19 cellular contexts compared by ENCODE assay signal in the genomic region with DNA sequence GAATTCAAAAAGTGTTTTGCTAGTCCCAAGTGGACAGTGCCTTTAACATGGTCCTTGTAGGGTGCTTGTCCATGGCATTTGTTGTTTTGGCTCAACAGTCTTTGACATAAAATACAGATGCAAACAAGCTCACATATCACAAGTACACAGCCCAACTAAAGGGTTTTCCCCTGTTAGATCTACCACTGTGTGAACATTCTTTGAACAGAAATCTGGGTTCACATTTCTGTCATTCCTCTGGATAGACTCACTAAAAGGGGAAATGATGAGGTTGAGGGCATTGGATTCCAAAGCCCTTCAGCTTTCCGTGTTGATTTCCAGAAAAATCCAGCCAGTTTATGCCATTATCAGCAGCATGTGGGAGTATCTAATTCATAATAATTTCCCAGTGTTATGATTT. TPM values are rescaled to one million over a fixed set of nuclear protein-coding genes. Genes with fewer than 3 reads are reported as not detected.
DNase-seq lines count a peak whose midpoint lies in the region; ATAC-seq, FAIRE-seq and TF ChIP-seq lines count a peak whose summit lies in the region.
"Had no signal": no experiment of that assay in that cellular context is flagged by ENCODE, and none has a peak within 500 bp of the region (broad histone marks: within the 10 kb centered on the region; RNA-seq: fewer than 3 reads in every experiment).

No MANE protein-coding gene starts in this region.

- H3K27ac Mint-ChIP-seq in chondrocyte (ENCODE audit: unreplicated experiment): peak overlapping the region; percentile 27
- no peak overlapping the region for H3K27ac Mint-ChIP-seq in activated T-helper 1 cell treated with anti-CD3 and anti-CD28 coated beads, Interleukin-12 subunit alpha, Interleukin-12 subunit beta, Interleukin-2, Interleukin-4 antibody, amounts not matched to agents 30 ng/mL and 10 ng/mL and 1 ng/mL, durations not matched to agents 14 hours and 24 hours and 36 hours
- H3K27ac Mint-ChIP-seq: natural killer cell treated with Interleukin-12 subunit alpha and Interleukin-12 subunit beta and Interleukin-15 and Interleukin-18, amount 100 ng/mL, for 72 hours had no signal

- no peaks in the 10 kb centered on the region for H3K9me3 ChIP-seq in AG04450 (ENCODE audit: control insufficient read depth, insufficient read depth, low read length)
- H3K9me3 ChIP-seq: HAP-1, thoracic aorta had no signal

- peaks cover 16% of the 10 kb centered on the region for H3K36me3 Mint-ChIP-seq in chondrocyte (ENCODE audit: low read depth)
- peaks cover 27% of the 10 kb centered on the region for H3K36me3 Mint-ChIP-seq in activated T-helper 1 cell treated with anti-CD3 and anti-CD28 coated beads, Interleukin-12 subunit alpha, Interleukin-12 subunit beta, Interleukin-2, Interleukin-4 antibody, amounts not matched to agents 30 ng/mL and 10 ng/mL and 1 ng/mL, durations not matched to agents 14 hours and 24 hours and 36 hours (ENCODE audit: low read depth)

- peaks cover 9% of the 10 kb centered on the region for H3K4me1 Mint-ChIP-seq in chondrocyte (ENCODE audit: low read depth)
- peaks cover 4% of the 10 kb centered on the region for H3K4me1 Mint-ChIP-seq in activated T-helper 1 cell treated with anti-CD3 and anti-CD28 coated beads, Interleukin-12 subunit alpha, Interleukin-12 subunit beta, Interleukin-2, Interleukin-4 antibody, amounts not matched to agents 30 ng/mL and 10 ng/mL and 1 ng/mL, durations not matched to agents 14 hours and 24 hours and 36 hours (ENCODE audit: low read depth)
- H3K4me1 Mint-ChIP-seq: activated naive CD4-positive, alpha-beta T cell treated with anti-CD3 and anti-CD28 coated beads, Interleukin-2, amount 50 U/mL, for 24 hours; central memory CD8-positive, alpha-beta T cell had no signal

- DNase-seq in AG04450 (ENCODE audit: low read depth, low spot score) (peak; percentile 38), HTR-8/SVneo (ENCODE audit: insufficient read length, low spot score) (peak; percentile 41), chondrocyte (ENCODE audit: low spot score) (no peak), lung microvascular endothelial cell (ENCODE audit: low read depth in 2 of 2) (peak; percentile 79 to 85), SKM-1 treated with dmso at 0.1 percent for 144 hours (lab: John Stamatoyannopoulos, UW; ENCODE audit: unreplicated experiment) (no peak)
- DNase-seq in stimulated activated naive CD4-positive, alpha-beta T cell (lab: John Stamatoyannopoulos, UW): no peak
- DNase-seq in activated T-helper 1 cell treated with anti-CD3 and anti-CD28 coated beads, Interleukin-12 subunit alpha, Interleukin-12 subunit beta, Interleukin-2, Interleukin-4 antibody, amounts not matched to agents 30 ng/mL and 10 ng/mL and 1 ng/mL, durations not matched to agents 14 hours and 24 hours and 36 hours (ENCODE audit: low spot score): no peak
- DNase-seq: NCI-H1092 treated with DMSO at 0.1 percent for 48 hours; NCI-H2171; retina; stimulated activated CD4-positive, alpha-beta T cell treated with anti-CD3 and anti-CD28 coated beads, Interleukin-2, amount 100 ng/mL, for 24 hours had no signal

- CTCF ChIA-PET in AG04450 (lab: Charles Lee): no interaction called here

- no peaks in the 10 kb centered on the region for H3K27me3 Mint-ChIP-seq in chondrocyte (ENCODE audit: low read depth)
- H3K27me3 Mint-ChIP-seq in activated T-helper 1 cell treated with anti-CD3 and anti-CD28 coated beads, Interleukin-12 subunit alpha, Interleukin-12 subunit beta, Interleukin-2, Interleukin-4 antibody, amounts not matched to agents 30 ng/mL and 10 ng/mL and 1 ng/mL, durations not matched to agents 14 hours and 24 hours and 36 hours (ENCODE audit: insufficient read depth): no peaks in the 10 kb centered on the region
- H3K27me3 Mint-ChIP-seq: activated naive CD4-positive, alpha-beta T cell treated with anti-CD3 and anti-CD28 coated beads, Interleukin-2, amount 50 U/mL, for 24 hours; central memory CD8-positive, alpha-beta T cell; natural killer cell treated with Interleukin-12 subunit alpha and Interleukin-12 subunit beta and Interleukin-15 and Interleukin-18, amount 100 ng/mL, for 72 hours had no signal

- intact Hi-C loops in activated T-helper 1 cell treated with anti-CD3 and anti-CD28 coated beads, Interleukin-12 subunit alpha, Interleukin-12 subunit beta, Interleukin-2, Interleukin-4 antibody, amounts not matched to agents 30 ng/mL and 10 ng/mL and 1 ng/mL, durations not matched to agents 14 hours and 24 hours and 36 hours (cut with micrococcal nuclease): no loop called here

- peak overlapping the region; percentile 11 for H3K27ac ChIP-seq in AG04450 (ENCODE audit: low read depth, low read length)
- H3K27ac ChIP-seq: thoracic aorta had no signal

- POLR2A ChIA-PET in AG04450 (lab: Yijun Ruan, JAX): interaction anchor here (0.7 kb wide), 1 partner anchor 16 kb away, joined by 3 read pairs; no protein-coding TSS in a partner anchor

- H3K4me3 ChIP-seq in AG04450 (ENCODE audit: low read depth, low read length): no peak overlapping the region
- H3K4me3 ChIP-seq: HAP-1, K562, thoracic aorta had no signal

- ATAC-seq in GM19328 (IDR thresholded peaks at IDR 0.05; ENCODE audit: unreplicated experiment): no peak
- ATAC-seq: K562; natural killer cell treated with Interleukin-12 subunit alpha and Interleukin-12 subunit beta and Interleukin-15 and Interleukin-18, amount 100 ng/mL, for 72 hours; Right ventricle myocardium inferior had no signal

- TF ChIP-seq CTCF in AG04450 (IDR thresholded peaks at IDR 0.05; ENCODE audit: low read depth, low read length) (no peak), chondrocyte (IDR thresholded peaks at IDR 0.05) (no peak)

- no peak overlapping the region for H3K4me3 Mint-ChIP-seq in chondrocyte (ENCODE audit: unreplicated experiment)
- H3K4me3 Mint-ChIP-seq in activated T-helper 1 cell treated with anti-CD3 and anti-CD28 coated beads, Interleukin-12 subunit alpha, Interleukin-12 subunit beta, Interleukin-2, Interleukin-4 antibody, amounts not matched to agents 30 ng/mL and 10 ng/mL and 1 ng/mL, durations not matched to agents 14 hours and 24 hours and 36 hours: no peak overlapping the region
- H3K4me3 Mint-ChIP-seq: activated naive CD4-positive, alpha-beta T cell treated with anti-CD3 and anti-CD28 coated beads, Interleukin-2, amount 50 U/mL, for 24 hours; central memory CD8-positive, alpha-beta T cell; natural killer cell treated with Interleukin-12 subunit alpha and Interleukin-12 subunit beta and Interleukin-15 and Interleukin-18, amount 100 ng/mL, for 72 hours had no signal

- H3K27me3 ChIP-seq in AG04450 (ENCODE audit: control insufficient read depth, insufficient read depth, low read length): no peaks in the 10 kb centered on the region

- H3K9me3 Mint-ChIP-seq in chondrocyte (ENCODE audit: low read depth): no peaks in the 10 kb centered on the region
- H3K9me3 Mint-ChIP-seq in activated T-helper 1 cell treated with anti-CD3 and anti-CD28 coated beads, Interleukin-12 subunit alpha, Interleukin-12 subunit beta, Interleukin-2, Interleukin-4 antibody, amounts not matched to agents 30 ng/mL and 10 ng/mL and 1 ng/mL, durations not matched to agents 14 hours and 24 hours and 36 hours: no peaks in the 10 kb centered on the region
- H3K9me3 Mint-ChIP-seq: activated naive CD4-positive, alpha-beta T cell treated with anti-CD3 and anti-CD28 coated beads, Interleukin-2, amount 50 U/mL, for 24 hours; central memory CD8-positive, alpha-beta T cell; natural killer cell treated with Interleukin-12 subunit alpha and Interleukin-12 subunit beta and Interleukin-15 and Interleukin-18, amount 100 ng/mL, for 72 hours had no signal

- FAIRE-seq in HTR-8/SVneo (lab: Jason Lieb, UNC): no peak
- FAIRE-seq: K562 had no signal

RNA-seq across cellular contexts. Expression of a gene that starts 54.1 kb away (rescaled TPM):
- 5.4 and 7.3 TPM in 2 replicates for polyA plus RNA-seq in AG04450 (2011; rRNA removed)
- 12.8 and 13.9 TPM in 2 replicates for polyA minus RNA-seq in AG04450 (2011; rRNA and poly(A)+ RNA removed)
- total RNA-seq in chondrocyte (35.9 to 48.0 TPM (median 36.8 TPM) in 3 replicates), lung microvascular endothelial cell (5.7 and 6.7 TPM in 2 replicates)
- total RNA-seq in activated T-helper 1 cell treated with anti-CD3 and anti-CD28 coated beads, Interleukin-12 subunit alpha, Interleukin-12 subunit beta, Interleukin-2, Interleukin-4 antibody, amounts not matched to agents 30 ng/mL and 10 ng/mL and 1 ng/mL, durations not matched to agents 14 hours and 24 hours and 36 hours: 66.6 TPM in 2 replicates

Comparison
In these comparisons a context has a peak if more than half of its experiments do, and no peak if none do; other contexts are left out.
1. DNase-seq: peak in AG04450 (single experiment), HTR-8/SVneo (single experiment) and lung microvascular endothelial cell (2 of 2); none in chondrocyte (single experiment), stimulated activated naive CD4-positive, alpha-beta T cell (0 of 6), SKM-1 treated with dmso at 0.1 percent for 144 hours (single experiment) and activated T-helper 1 cell treated with anti-CD3 and anti-CD28 coated beads, Interleukin-12 subunit alpha, Interleukin-12 subunit beta, Interleukin-2, Interleukin-4 antibody, amounts not matched to agents 30 ng/mL and 10 ng/mL and 1 ng/mL, durations not matched to agents 14 hours and 24 hours and 36 hours (single experiment).